Comparison of ENCODE assay signal across 14 cellular contexts in genomic region chr18:5969355-5970003, GRCh38.
DNase-seq lines count a peak whose midpoint lies in the region; ATAC-seq and TF ChIP-seq lines count a peak whose summit lies in the region.
"Had no signal": no experiment of that assay in that cellular context is flagged by ENCODE, and none has a peak within 500 bp of the region (broad histone marks: within the 10 kb centered on the region; RNA-seq: fewer than 3 reads in every experiment).

No MANE protein-coding gene starts in this region.

- peaks cover 4% of the 10 kb centered on the region for H3K27me3 Mint-ChIP-seq in GM23338 (ENCODE audit: insufficient read depth, low read depth, poor library complexity)

- H3K4me1 ChIP-seq in GM23338 (ENCODE audit: insufficient read depth): peaks cover 32% of the 10 kb centered on the region

- H3K4me3 Mint-ChIP-seq in GM23338: no peak overlapping the region
- H3K4me3 Mint-ChIP-seq in stimulated activated effector memory CD8-positive, alpha-beta T cell treated with anti-CD3 and anti-CD28 coated beads, Interleukin-12 subunit alpha, Interleukin-12 subunit beta, amount 100 ng/mL, for 72 hours: no peak overlapping the region

- H3K4me2 ChIP-seq in GM23338: peak overlapping the region; percentile 65

- 0 out of 2 replicates have a peak, but pooled peaks cover 4% of the 10 kb centered on the region for H3K9me2 ChIP-seq in GM23338 (ENCODE audit: insufficient read depth)

- H3F3A ChIP-seq in GM23338 (replicated peaks; ENCODE audit: low read depth): no peaks in the 10 kb centered on the region

- no peaks in the 10 kb centered on the region for H3K9me3 Mint-ChIP-seq in GM23338
- H3K9me3 Mint-ChIP-seq in stimulated activated effector memory CD8-positive, alpha-beta T cell treated with anti-CD3 and anti-CD28 coated beads, Interleukin-12 subunit alpha, Interleukin-12 subunit beta, amount 100 ng/mL, for 72 hours: peaks cover 5% of the 10 kb centered on the region

- no peak for TF ChIP-seq POLR2A in lower leg skin (IDR thresholded peaks at IDR 0.05)

- no peak overlapping the region for H2AFZ ChIP-seq in GM23338

- no peak for DNase-seq in GM23338 (ENCODE audit: low spot score)
- peak; percentile 43 to 55 for DNase-seq in NCI-H526 (lab: John Stamatoyannopoulos, UW)
- peak; percentile 4 to 76 for DNase-seq in lower leg skin (ENCODE audit: low spot score in 2 of 2)
- peak; percentile 39 for DNase-seq in putamen (ENCODE audit: low spot score)
- no peak for DNase-seq in left lobe of liver (ENCODE audit: low spot score)
- no peak for DNase-seq in COR-L47 (lab: John Stamatoyannopoulos, UW)
- DNase-seq in stimulated activated effector memory CD8-positive, alpha-beta T cell treated with anti-CD3 and anti-CD28 coated beads, Interleukin-12 subunit alpha, Interleukin-12 subunit beta, amount 100 ng/mL, for 72 hours (ENCODE audit: low spot score in 2 of 2): no peak
- DNase-seq: DND-41, HCEC 1CT, NCI-H1105, NCI-H2107, NCI-H226 had no signal

- intact Hi-C loops in lower leg skin (cut with DNase I; ENCODE audit: low total_unique reads): no loop called here

- no peak overlapping the region for H3K27ac Mint-ChIP-seq in GM23338
- no peak overlapping the region for H3K27ac Mint-ChIP-seq in stimulated activated effector memory CD8-positive, alpha-beta T cell treated with anti-CD3 and anti-CD28 coated beads, Interleukin-12 subunit alpha, Interleukin-12 subunit beta, amount 100 ng/mL, for 72 hours

- no peaks in the 10 kb centered on the region for H3K79me2 ChIP-seq in GM23338 (replicated peaks; ENCODE audit: insufficient read depth)

- TF ChIP-seq CTCF in GM23338 (conservative IDR thresholded peaks at IDR 0.05; ENCODE audit: low read depth in 2 of 2): no peak
- no peak for TF ChIP-seq CTCF in lower leg skin (IDR thresholded peaks at IDR 0.05)

- H3K36me3 ChIP-seq in GM23338 (ENCODE audit: insufficient read depth): no peaks in the 10 kb centered on the region

- no peak overlapping the region for H3K27ac ChIP-seq in GM23338 (ENCODE audit: low read depth)
- H3K27ac ChIP-seq: C4-2B had no signal

- no peaks in the 10 kb centered on the region for H4K20me1 ChIP-seq in GM23338 (replicated peaks; ENCODE audit: insufficient read depth)

- H3K27me3 ChIP-seq in GM23338 (ENCODE audit: insufficient read depth): no peaks in the 10 kb centered on the region

- WGBS in lower leg skin, 2 donors: 88 to 93% methylated on average over 15 to 16 of the region's 16 CpGs

- no peaks in the 10 kb centered on the region for H3K36me3 Mint-ChIP-seq in GM23338 (ENCODE audit: low read depth)
- no peaks in the 10 kb centered on the region for H3K36me3 Mint-ChIP-seq in stimulated activated effector memory CD8-positive, alpha-beta T cell treated with anti-CD3 and anti-CD28 coated beads, Interleukin-12 subunit alpha, Interleukin-12 subunit beta, amount 100 ng/mL, for 72 hours

- ATAC-seq in GM23338 (no peak), left lobe of liver (no peak), GM19455 (IDR thresholded peaks at IDR 0.05; ENCODE audit: unreplicated experiment) (no peak)
- ATAC-seq in stimulated activated effector memory CD8-positive, alpha-beta T cell treated with anti-CD3 and anti-CD28 coated beads, Interleukin-12 subunit alpha, Interleukin-12 subunit beta, amount 100 ng/mL, for 72 hours: no peak

- H3K4me3 ChIP-seq in GM23338 (no peak overlapping the region), lower leg skin (ENCODE audit: low read depth, poor library complexity, severe bottlenecking) (no peak overlapping the region)

- peaks cover 42% of the 10 kb centered on the region for H3K4me1 Mint-ChIP-seq in GM23338
- H3K4me1 Mint-ChIP-seq in stimulated activated effector memory CD8-positive, alpha-beta T cell treated with anti-CD3 and anti-CD28 coated beads, Interleukin-12 subunit alpha, Interleukin-12 subunit beta, amount 100 ng/mL, for 72 hours: no peaks in the 10 kb centered on the region

TF ChIP-seq in GM23338, 12 proteins besides CTCF, POLR2A, EP300 and RAD21:
- TF ChIP-seq STAT1 (IDR thresholded peaks at IDR 0.05; ENCODE audit: unreplicated experiment): no peak
- TF ChIP-seq POLR2AphosphoS5 (IDR thresholded peaks at IDR 0.05; ENCODE audit: low read depth): no peak
- TF ChIP-seq NANOG (IDR thresholded peaks at IDR 0.05; ENCODE audit: borderline replicate concordance): no peak
- TF ChIP-seq ZNF114 (CRISPR knock-in tag; IDR thresholded peaks at IDR 0.05): no peak

Comparison
In these comparisons a context has a peak if more than half of its experiments do, and no peak if none do; other contexts are left out.
1. DNase-seq: peak in NCI-H526 (2 of 2), lower leg skin (2 of 2) and putamen (single experiment); none in GM23338 (single experiment), left lobe of liver (single experiment), COR-L47 (single experiment) and stimulated activated effector memory CD8-positive, alpha-beta T cell treated with anti-CD3 and anti-CD28 coated beads, Interleukin-12 subunit alpha, Interleukin-12 subunit beta, amount 100 ng/mL, for 72 hours (0 of 2).